In genomic region chr2:29528891-29529520, GRCh38 we compare ENCODE assay signal across 9 cellular contexts.
DNase-seq lines count a peak whose midpoint lies in the region; ATAC-seq and TF ChIP-seq lines count a peak whose summit lies in the region.
"Had no signal": no experiment of that assay in that cellular context is flagged by ENCODE, and none has a peak within 500 bp of the region (broad histone marks: within the 10 kb centered on the region; RNA-seq: fewer than 3 reads in every experiment).

No MANE protein-coding gene starts in this region.

- ATAC-seq in psoas muscle (peak; percentile 74 to 96 (median 92)), GM19035 (IDR thresholded peaks at IDR 0.05; ENCODE audit: unreplicated experiment) (no peak)

- H3K36me3 ChIP-seq in BLaER1 treated with 17β-estradiol and CSF1 and Interleukin-3, amounts not matched to agents 10 nM and 100 nM = no peaks in the 10 kb centered on the region
- no peaks in the 10 kb centered on the region for H3K36me3 ChIP-seq in psoas muscle (ENCODE audit: insufficient read depth in 1 of 2, low read depth in 1 of 2)

- H3K9me3 ChIP-seq in BLaER1 treated with 17β-estradiol and CSF1 and Interleukin-3, amounts not matched to agents 10 nM and 100 nM (replicated peaks in 1 of 11) = no peaks in the 10 kb centered on the region
- no peaks in the 10 kb centered on the region for H3K9me3 ChIP-seq in psoas muscle

- H3K4me2 ChIP-seq in BLaER1 treated with 17β-estradiol and CSF1 and Interleukin-3, amounts not matched to agents 10 nM and 100 nM = peak overlapping the region; percentile 19 to 56 (median 38); a peak in 19 of 22 replicates

- H3K27me3 ChIP-seq in BLaER1 treated with 17β-estradiol and CSF1 and Interleukin-3, amounts not matched to agents 10 nM and 100 nM = no peaks in the 10 kb centered on the region
- peaks cover 0 to 5% (median 0%) of the 10 kb centered on the region in 3 donors for H3K27me3 ChIP-seq in psoas muscle (ENCODE audit: insufficient read depth in 3 of 3, low read length in 2 of 3)

- H3K9ac ChIP-seq in BLaER1 treated with 17β-estradiol and CSF1 and Interleukin-3, amounts not matched to agents 10 nM and 100 nM = no peak overlapping the region

- intact Hi-C loops in psoas muscle (cut with DNase I) = no loop called here

- peak; percentile 80 to 90 for DNase-seq in NCI-H524 (lab: John Stamatoyannopoulos, UW)
- DNase-seq in fibroblast of mammary gland (ENCODE audit: low read depth) = peak; percentile 64
- peak; percentile 38 to 66 for DNase-seq in psoas muscle
- no peak for DNase-seq in NCI-H1092 treated with DMSO at 0.1 percent for 48 hours (lab: John Stamatoyannopoulos, UW)
- DNase-seq in HuH-7 (ENCODE audit: low spot score) = no peak
- no peak for DNase-seq in NCI-H128 (lab: John Stamatoyannopoulos, UW; ENCODE audit: unreplicated experiment)
- DNase-seq: activated B cell treated with CpG ODN at 0.5 μM for 24 hours had no signal

- peaks cover 11 to 21% (median 15%) of the 10 kb centered on the region in 10 experiments; a peak in 17 of 20 replicates for H3K4me1 ChIP-seq in BLaER1 treated with 17β-estradiol and CSF1 and Interleukin-3, amounts not matched to agents 10 nM and 100 nM
- no peaks in the 10 kb centered on the region for H3K4me1 ChIP-seq in psoas muscle

- H3K4me3 ChIP-seq in BLaER1 treated with 17β-estradiol and CSF1 and Interleukin-3, amounts not matched to agents 10 nM and 100 nM = no peak overlapping the region
- no peak overlapping the region for H3K4me3 ChIP-seq in fibroblast of mammary gland (ENCODE audit: control insufficient read depth, low read depth, low read length)
- no peak overlapping the region for H3K4me3 ChIP-seq in psoas muscle

- no peaks in the 10 kb centered on the region for H4K20me1 ChIP-seq in BLaER1 treated with 17β-estradiol and CSF1 and Interleukin-3, amounts not matched to agents 10 nM and 100 nM

- 9 to 17% (median 12%) methylated on average over 18 of the region's 18 CpGs for WGBS in psoas muscle, 3 donors

- H3K27ac ChIP-seq in BLaER1 treated with 17β-estradiol and CSF1 and Interleukin-3, amounts not matched to agents 10 nM and 100 nM = no peak overlapping the region
- H3K27ac ChIP-seq in psoas muscle = no peak overlapping the region

- no peak for TF ChIP-seq CTCF in fibroblast of mammary gland (conservative IDR thresholded peaks at IDR 0.05; ENCODE audit: control insufficient read depth, insufficient read depth, low read depth, low read length)
- no peak for TF ChIP-seq CTCF in psoas muscle (IDR thresholded peaks at IDR 0.05)

Comparison
In these comparisons a context has a peak if more than half of its experiments do, and no peak if none do; other contexts are left out.
1. DNase-seq: peak in NCI-H524 (2 of 2), fibroblast of mammary gland (single experiment) and psoas muscle (2 of 2); none in NCI-H1092 treated with DMSO at 0.1 percent for 48 hours (single experiment), HuH-7 (single experiment) and NCI-H128 (single experiment).